Comparison of ENCODE assay signal across 20 cellular contexts in the genomic region with DNA sequence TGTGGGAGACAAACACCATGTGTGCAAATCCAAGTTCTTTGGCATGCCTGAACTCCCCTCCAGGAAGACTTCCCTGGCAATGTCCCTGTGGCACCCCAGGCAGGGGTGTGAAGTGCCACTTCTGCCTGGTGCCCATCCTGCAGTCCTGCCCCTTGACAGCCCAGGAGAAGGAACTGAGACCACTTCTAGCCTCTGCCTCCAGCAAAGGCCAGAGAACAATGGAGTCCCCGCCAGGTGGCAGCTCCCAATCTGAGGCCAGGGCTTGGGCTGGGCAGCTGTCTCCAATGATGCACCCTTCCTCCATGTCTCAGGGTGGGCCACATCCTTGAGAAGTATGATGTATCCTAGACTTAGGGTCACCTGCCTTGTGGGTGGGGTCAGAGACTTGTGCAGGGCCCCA. TPM values are rescaled to one million over a fixed set of nuclear protein-coding genes. Genes with fewer than 3 reads are reported as not detected.
"Had no signal": no experiment of that assay in that cellular context is flagged by ENCODE, and none has a peak within 500 bp of the region (broad histone marks: within the 10 kb centered on the region; RNA-seq: fewer than 3 reads in every experiment).

No MANE protein-coding gene starts in this region.

- H3K4me3 Mint-ChIP-seq: activated CD4-positive, alpha-beta memory T cell treated with anti-CD3 and anti-CD28 coated beads, Interleukin-2, amount 10 ng/mL, durations not matched to agents 7 days and 5 days; activated CD4-positive, alpha-beta T cell treated with anti-CD3 and anti-CD28 coated beads for 36 hours; activated naive CD8-positive, alpha-beta T cell treated with anti-CD3 and anti-CD28 coated beads, Interleukin-2, amount 50 U/mL, for 24 hours; activated T-cell treated with anti-CD3 and anti-CD28 coated beads, Interleukin-2, amount 50 U/mL, for 72 hours; natural killer cell had no signal

- DNase-seq: activated CD4-positive, alpha-beta memory T cell treated with anti-CD3 and anti-CD28 coated beads, Interleukin-2, amount 10 ng/mL, durations not matched to agents 7 days and 5 days; activated CD4-positive, alpha-beta T cell treated with anti-CD3 and anti-CD28 coated beads for 36 hours; activated naive CD8-positive, alpha-beta T cell treated with anti-CD3 and anti-CD28 coated beads, Interleukin-2, amount 50 U/mL, for 24 hours; activated T-cell treated with anti-CD3 and anti-CD28 coated beads, Interleukin-2, amount 50 U/mL, for 72 hours; effector CD4-positive, alpha-beta T cell; heart left ventricle; natural killer cell; nucleus accumbens; psoas muscle; stimulated activated CD4-positive, alpha-beta T cell treated with anti-CD3 and anti-CD28 coated beads, Interleukin-12 subunit alpha, Interleukin-12 subunit beta, amount 100 ng/mL, for 4 hours; stimulated activated naive CD8-positive, alpha-beta T cell treated with anti-CD3 and anti-CD28 coated beads, Interleukin-15, Interleukin-2, amounts not matched to agents 100 U/mL and 50 U/mL, for 24 hours; T1000; uterus had no signal

- FAIRE-seq: astrocyte, frontal cortex had no signal

- H3K27ac ChIP-seq: cardiac muscle cell, coronary artery, heart left ventricle, psoas muscle, uterus, VCaP had no signal

- H3K36me3 Mint-ChIP-seq: natural killer cell had no signal

- H3K9me3 ChIP-seq: heart left ventricle, psoas muscle, uterus had no signal

- H3K27me3 Mint-ChIP-seq: activated CD4-positive, alpha-beta memory T cell treated with anti-CD3 and anti-CD28 coated beads, Interleukin-2, amount 10 ng/mL, durations not matched to agents 7 days and 5 days; activated CD4-positive, alpha-beta T cell treated with anti-CD3 and anti-CD28 coated beads for 36 hours; activated naive CD8-positive, alpha-beta T cell treated with anti-CD3 and anti-CD28 coated beads, Interleukin-2, amount 50 U/mL, for 24 hours had no signal

- H3K4me3 ChIP-seq: cardiac muscle cell, coronary artery, heart left ventricle, psoas muscle, uterus had no signal

- H3K27ac Mint-ChIP-seq: activated CD4-positive, alpha-beta memory T cell treated with anti-CD3 and anti-CD28 coated beads, Interleukin-2, amount 10 ng/mL, durations not matched to agents 7 days and 5 days; activated CD4-positive, alpha-beta T cell treated with anti-CD3 and anti-CD28 coated beads for 36 hours; activated naive CD8-positive, alpha-beta T cell treated with anti-CD3 and anti-CD28 coated beads, Interleukin-2, amount 50 U/mL, for 24 hours; activated T-cell treated with anti-CD3 and anti-CD28 coated beads, Interleukin-2, amount 50 U/mL, for 72 hours; natural killer cell had no signal

- ATAC-seq: activated CD4-positive, alpha-beta T cell treated with anti-CD3 and anti-CD28 coated beads for 36 hours; activated naive CD8-positive, alpha-beta T cell treated with anti-CD3 and anti-CD28 coated beads, Interleukin-2, amount 50 U/mL, for 24 hours; activated T-cell treated with anti-CD3 and anti-CD28 coated beads, Interleukin-2, amount 50 U/mL, for 72 hours; heart left ventricle; natural killer cell; psoas muscle; sciatic nerve; stimulated activated naive CD8-positive, alpha-beta T cell treated with anti-CD3 and anti-CD28 coated beads, Interleukin-15, Interleukin-2, amounts not matched to agents 100 U/mL and 50 U/mL, for 24 hours had no signal

- H3K27me3 ChIP-seq: cardiac muscle cell, heart left ventricle, uterus had no signal

- H3K4me1 ChIP-seq: psoas muscle, uterus had no signal

- H3K9me3 Mint-ChIP-seq: activated CD4-positive, alpha-beta memory T cell treated with anti-CD3 and anti-CD28 coated beads, Interleukin-2, amount 10 ng/mL, durations not matched to agents 7 days and 5 days; activated naive CD8-positive, alpha-beta T cell treated with anti-CD3 and anti-CD28 coated beads, Interleukin-2, amount 50 U/mL, for 24 hours; activated T-cell treated with anti-CD3 and anti-CD28 coated beads, Interleukin-2, amount 50 U/mL, for 72 hours; natural killer cell had no signal

- H3K36me3 ChIP-seq: cardiac muscle cell, heart left ventricle, uterus had no signal

RNA-seq across cellular contexts. Expression of gene FXYD4, which starts 5.4 kb away (rescaled TPM):
- total RNA-seq: activated CD4-positive, alpha-beta memory T cell treated with anti-CD3 and anti-CD28 coated beads, Interleukin-2, amount 10 ng/mL, durations not matched to agents 7 days and 5 days; activated CD4-positive, alpha-beta T cell treated with anti-CD3 and anti-CD28 coated beads for 36 hours; activated T-cell treated with anti-CD3 and anti-CD28 coated beads, Interleukin-2, amount 50 U/mL, for 72 hours; astrocyte; cardiac muscle cell; fibroblast of lung; frontal cortex; heart left ventricle; natural killer cell; sciatic nerve; uterus had no signal
- polyA plus RNA-seq: cardiac muscle cell, fibroblast of lung had no signal
